ENCODE assay signal across 14 cellular contexts in the genomic region with DNA sequence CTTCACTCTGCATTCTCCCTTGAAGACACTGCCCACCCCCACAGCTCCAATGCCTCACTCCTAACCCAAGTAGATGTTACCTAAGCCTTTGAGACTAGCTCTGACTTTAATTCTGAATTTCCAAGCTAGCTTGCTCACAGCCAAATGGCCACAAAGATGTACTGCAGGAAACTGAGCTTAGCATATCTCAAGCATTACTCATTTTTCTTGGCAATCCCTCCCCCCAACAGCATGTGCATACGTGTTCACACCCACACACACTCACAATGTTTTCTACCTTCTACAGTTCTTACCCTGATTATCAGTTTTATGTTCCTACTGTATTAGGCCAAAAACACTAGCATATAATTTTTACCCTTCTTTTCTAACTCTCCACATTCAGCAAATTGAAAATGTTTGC. TPM values are rescaled to one million over a fixed set of nuclear protein-coding genes. Genes with fewer than 3 reads are reported as not detected.
DNase-seq lines count a peak whose midpoint lies in the region; ATAC-seq, FAIRE-seq and TF ChIP-seq lines count a peak whose summit lies in the region.
"Had no signal": no experiment of that assay in that cellular context is flagged by ENCODE, and none has a peak within 500 bp of the region (broad histone marks: within the 10 kb centered on the region; RNA-seq: fewer than 3 reads in every experiment).

No MANE protein-coding gene starts in this region.

- H2AFZ ChIP-seq in keratinocyte (ENCODE audit: control insufficient read depth, low read length) = peak overlapping the region; percentile 59

- H3K27me3 ChIP-seq in keratinocyte (ENCODE audit: control insufficient read depth, extremely low read depth, insufficient read depth, low read length) (no peaks in the 10 kb centered on the region), SJCRH30 (no peaks in the 10 kb centered on the region)
- H3K27me3 ChIP-seq: sigmoid colon, upper lobe of left lung had no signal

- H3K36me3 ChIP-seq in keratinocyte (ENCODE audit: control insufficient read depth in 2 of 2, extremely low read depth in 1 of 2, insufficient read depth in 2 of 2, low read length in 2 of 2) = no peaks in the 10 kb centered on the region
- H3K36me3 ChIP-seq in SJCRH30 = no peaks in the 10 kb centered on the region
- H3K36me3 ChIP-seq: heart right ventricle, sigmoid colon, upper lobe of left lung had no signal

- H3K4me3 ChIP-seq in AG09309 (ENCODE audit: control insufficient read depth, low read depth, low read length) (no peak overlapping the region), keratinocyte (ENCODE audit: control insufficient read depth in 2 of 3, extremely low read depth in 1 of 3, insufficient read depth in 2 of 3, low read depth in 1 of 3, low read length in 3 of 3) (no peak overlapping the region), SJCRH30 (no peak overlapping the region)
- H3K4me3 ChIP-seq: heart right ventricle, sigmoid colon, upper lobe of left lung had no signal

- no peak overlapping the region for H3K27ac Mint-ChIP-seq in chondrocyte (ENCODE audit: unreplicated experiment)
- no peak overlapping the region for H3K27ac Mint-ChIP-seq in naive thymus-derived CD8-positive, alpha-beta T cell
- H3K27ac Mint-ChIP-seq: CD4-positive, alpha-beta T cell had no signal

- POLR2A ChIA-PET in naive thymus-derived CD8-positive, alpha-beta T cell (lab: Charles Lee) = no interaction called here

- H3K9me3 ChIP-seq in keratinocyte (ENCODE audit: control insufficient read depth, low read depth, low read length) = no peaks in the 10 kb centered on the region
- H3K9me3 ChIP-seq in SJCRH30 (replicated peaks) = no peaks in the 10 kb centered on the region
- H3K9me3 ChIP-seq: upper lobe of left lung had no signal

- H3K27ac ChIP-seq in keratinocyte (ENCODE audit: control insufficient read depth, insufficient read depth, low read length) (no peak overlapping the region), SJCRH30 (no peak overlapping the region)
- H3K27ac ChIP-seq: heart right ventricle, sigmoid colon, upper lobe of left lung had no signal

- H3K4me3 Mint-ChIP-seq in chondrocyte (ENCODE audit: unreplicated experiment) = no peak overlapping the region
- no peak overlapping the region for H3K4me3 Mint-ChIP-seq in naive thymus-derived CD8-positive, alpha-beta T cell
- H3K4me3 Mint-ChIP-seq: CD4-positive, alpha-beta T cell had no signal

- H3K27me3 Mint-ChIP-seq in chondrocyte (ENCODE audit: low read depth) = peaks cover 7% of the 10 kb centered on the region
- H3K27me3 Mint-ChIP-seq in naive thymus-derived CD8-positive, alpha-beta T cell = peaks cover 0 to 23% (median 11%) of the 10 kb centered on the region in 5 donors
- H3K27me3 Mint-ChIP-seq: CD4-positive, alpha-beta T cell had no signal

- peaks cover 14% of the 10 kb centered on the region for H3K4me1 ChIP-seq in keratinocyte (ENCODE audit: control insufficient read depth, extremely low read depth, insufficient read depth, low read length)
- no peaks in the 10 kb centered on the region for H3K4me1 ChIP-seq in SJCRH30
- H3K4me1 ChIP-seq: sigmoid colon, upper lobe of left lung had no signal

- H3K9me3 Mint-ChIP-seq in chondrocyte (ENCODE audit: low read depth) = peaks cover 15% of the 10 kb centered on the region
- H3K9me3 Mint-ChIP-seq in naive thymus-derived CD8-positive, alpha-beta T cell = peaks cover 0 to 29% (median 5%) of the 10 kb centered on the region in 9 donors

- no peak overlapping the region for H3K9ac ChIP-seq in keratinocyte (ENCODE audit: control insufficient read depth, extremely low read depth, insufficient read depth, low read length)

- peak; percentile 100 for FAIRE-seq in keratinocyte (lab: Jason Lieb, UNC)

- H3K4me2 ChIP-seq in keratinocyte (ENCODE audit: control insufficient read depth, extremely low read depth, insufficient read depth, low read depth, low read length) = peak overlapping the region; percentile 52

- ATAC-seq in GM19452 (IDR thresholded peaks at IDR 0.05; ENCODE audit: unreplicated experiment) = no peak
- no peak for ATAC-seq in naive thymus-derived CD8-positive, alpha-beta T cell
- ATAC-seq: heart right ventricle had no signal

- TF ChIP-seq CTCF in AG09309 (IDR thresholded peaks at IDR 0.05; ENCODE audit: control insufficient read depth, insufficient read depth, low read depth, low read length, missing control alignments) = peak; percentile 22
- peak; percentile 47 for TF ChIP-seq CTCF in chondrocyte (IDR thresholded peaks at IDR 0.05)
- peak; percentile 39 to 53 (median 41) for TF ChIP-seq CTCF in keratinocyte (optimal IDR thresholded peaks at IDR 0.05 in 1 of 3, IDR thresholded peaks at IDR 0.05 in 1 of 3, conservative IDR thresholded peaks at IDR 0.05 in 1 of 3; ENCODE audit: extremely low read depth in 1 of 3, insufficient read depth in 2 of 3, low read length in 3 of 3)

- no peaks in the 10 kb centered on the region for H3K9me1 ChIP-seq in keratinocyte (ENCODE audit: control insufficient read depth, extremely low read depth, insufficient read depth, low read length)

- H4K20me1 ChIP-seq in keratinocyte (ENCODE audit: control insufficient read depth, extremely low read depth, insufficient read depth, low read length) = no peaks in the 10 kb centered on the region

- H3K36me3 Mint-ChIP-seq in chondrocyte (ENCODE audit: low read depth) = peaks cover 5% of the 10 kb centered on the region
- H3K36me3 Mint-ChIP-seq in naive thymus-derived CD8-positive, alpha-beta T cell = no peaks in the 10 kb centered on the region

- peaks cover 5% of the 10 kb centered on the region for H3K4me1 Mint-ChIP-seq in chondrocyte (ENCODE audit: low read depth)
- H3K4me1 Mint-ChIP-seq in naive thymus-derived CD8-positive, alpha-beta T cell = no peaks in the 10 kb centered on the region

- DNase-seq in AG09309 (ENCODE audit: low read depth) (peak; percentile 56), LoVo (ENCODE audit: low spot score) (peak; percentile 7), chondrocyte (ENCODE audit: low spot score) (no peak), keratinocyte (ENCODE audit: low read depth, low spot score) (peak; percentile 60), SJCRH30 (no peak), 8988T (no peak)
- DNase-seq in naive thymus-derived CD8-positive, alpha-beta T cell = no peak
- DNase-seq: CD4-positive, alpha-beta T cell; heart right ventricle; midbrain; sigmoid colon; upper lobe of left lung had no signal

- no peaks in the 10 kb centered on the region for H3K79me2 ChIP-seq in keratinocyte (ENCODE audit: control insufficient read depth, insufficient read depth, low read length)

- dilution Hi-C loops in keratinocyte (cut with MboI; ENCODE audit: extremely low pct_ligation_motif_present, low sequenced_read_pairs) = no loop called here

RNA-seq across cellular contexts. Expression of a gene that starts 13.7 kb away (rescaled TPM):
- 0.55 to 13.9 TPM (median 0.77 TPM) in 3 replicates for total RNA-seq in chondrocyte
- not detected in 3 replicates for polyA plus RNA-seq in keratinocyte
- polyA plus RNA-seq in keratinocyte (2011; ENCODE audit: low read depth) = 0.27 TPM
- not detected in 2 replicates for polyA plus RNA-seq in keratinocyte (2011; cell fraction: cytosol; rRNA removed)
- not detected in 2 replicates for polyA plus RNA-seq in keratinocyte (2011; cell fraction: nucleus; rRNA removed)
- not detected in 2 replicates for polyA plus RNA-seq in keratinocyte (2012; ENCODE audit: low replicate concordance)
- not detected in 3 replicates for polyA minus RNA-seq in keratinocyte
- polyA minus RNA-seq in keratinocyte (2011; cell fraction: cytosol; rRNA and poly(A)+ RNA removed) = not detected
- 0.39 TPM in 1 of 2 replicates, not detected in the other for polyA minus RNA-seq in keratinocyte (2011; cell fraction: nucleus; rRNA and poly(A)+ RNA removed)
- total RNA-seq in SJCRH30 (2014; rRNA removed; shearing (Covaris generic)) = not detected in 2 replicates
- not detected for total RNA-seq in naive thymus-derived CD8-positive, alpha-beta T cell
- polyA plus RNA-seq in naive thymus-derived CD8-positive, alpha-beta T cell = not detected
- total RNA-seq: CD4-positive, alpha-beta T cell; SK-MEL-5 had no signal

Comparison
In these comparisons a context has a peak if more than half of its experiments do, and no peak if none do; other contexts are left out.
1. DNase-seq: peak in AG09309 (single experiment), LoVo (single experiment) and keratinocyte (single experiment); none in chondrocyte (single experiment), SJCRH30 (0 of 2), 8988T (single experiment) and naive thymus-derived CD8-positive, alpha-beta T cell (0 of 10).
2. Peak in every context shown above with its lines, with median percentiles within 50 percentile points of each other: CTCF ChIP-seq.